9 cellular contexts compared by ENCODE assay signal in genomic region chr5:169636477-169637084, GRCh38. TPM values are rescaled to one million over a fixed set of nuclear protein-coding genes. Genes with fewer than 3 reads are reported as not detected.
A peak's percentile ranks its signal among the peaks of the same experiment; 100 is the strongest.
DNase-seq lines count a peak whose midpoint lies in the region; ATAC-seq and TF ChIP-seq lines count a peak whose summit lies in the region.
"Had no signal": no experiment of that assay in that cellular context is flagged by ENCODE, and none has a peak within 500 bp of the region (broad histone marks: within the 10 kb centered on the region; RNA-seq: fewer than 3 reads in every experiment).

No MANE protein-coding gene starts in this region.

- H3K4me3 ChIP-seq in ectodermal cell (ENCODE audit: insufficient read depth, low read depth, low read length) (peak overlapping the region; percentile 17), osteoblast (ENCODE audit: insufficient read depth, low read length) (peak overlapping the region; percentile 69)
- H3K4me3 ChIP-seq: SJSA1 had no signal

- H3K36me3 ChIP-seq in ES-I3 (ENCODE audit: insufficient read depth, low read length) (no peaks in the 10 kb centered on the region), ectodermal cell (ENCODE audit: control insufficient read depth, insufficient read depth, low read length) (no peaks in the 10 kb centered on the region), osteoblast (ENCODE audit: insufficient read depth, low read length) (no peaks in the 10 kb centered on the region)
- H3K36me3 ChIP-seq: SJSA1 had no signal

- no peaks in the 10 kb centered on the region for H3K79me2 ChIP-seq in osteoblast (ENCODE audit: insufficient read depth, low read length)

- peaks cover 3% of the 10 kb centered on the region; the same call in 1 of the 2 replicates for H3K4me1 ChIP-seq in ES-I3 (ENCODE audit: insufficient read depth, low read length)
- H3K4me1 ChIP-seq in ectodermal cell (ENCODE audit: control insufficient read depth, insufficient read depth, low read length): no peaks in the 10 kb centered on the region
- peaks cover 12% of the 10 kb centered on the region for H3K4me1 ChIP-seq in osteoblast (ENCODE audit: insufficient read depth, low read length)
- H3K4me1 ChIP-seq: SJSA1 had no signal

- H3K4me2 ChIP-seq in osteoblast (ENCODE audit: insufficient read depth, low read length): peak overlapping the region; percentile 77

- H3K27me3 ChIP-seq in ectodermal cell (ENCODE audit: control insufficient read depth, insufficient read depth, low read length, poor library complexity, severe bottlenecking): peaks cover 22% of the 10 kb centered on the region
- no peaks in the 10 kb centered on the region for H3K27me3 ChIP-seq in osteoblast (ENCODE audit: insufficient read depth, low read length)
- H3K27me3 ChIP-seq: SJSA1 had no signal

- ATAC-seq in GM21723 (IDR thresholded peaks at IDR 0.05; ENCODE audit: unreplicated experiment) (no peak), GM18909 (IDR thresholded peaks at IDR 0.05; ENCODE audit: poor library complexity, unreplicated experiment) (no peak)

- H2AFZ ChIP-seq in osteoblast (ENCODE audit: low read length): peak overlapping the region; percentile 78

- TF ChIP-seq CTCF in osteoblast (IDR thresholded peaks at IDR 0.05; ENCODE audit: extremely low read depth, low read depth, low read length) (no peak), GM20000 (IDR thresholded peaks at IDR 0.05; ENCODE audit: extremely low read depth, missing control alignments) (no peak)

- no peaks in the 10 kb centered on the region for H4K20me1 ChIP-seq in osteoblast (ENCODE audit: insufficient read depth, low read length)

- H3K27ac ChIP-seq in ectodermal cell (ENCODE audit: insufficient read depth, low read depth, low read length, poor library complexity, severe bottlenecking): no peak overlapping the region
- H3K27ac ChIP-seq in osteoblast (ENCODE audit: low read depth, low read length): no peak overlapping the region
- H3K27ac ChIP-seq: SJSA1 had no signal

- peak; percentile 84 to 87 for DNase-seq in Kasumi-1 (lab: John Stamatoyannopoulos, UW)
- no peak for DNase-seq in osteoblast (ENCODE audit: insufficient read length, low spot score, missing footprints)
- no peak for DNase-seq in NCI-H1105 treated with DMSO at 0.1 percent for 48 hours (lab: John Stamatoyannopoulos, UW)
- no peak for DNase-seq in GM20000 (ENCODE audit: low spot score)

- peak overlapping the region; percentile 60; the same call in 1 of the 2 replicates for H3K9ac ChIP-seq in ES-I3 (ENCODE audit: low read depth, low read length)

- H3K9me3 ChIP-seq in ES-I3 (ENCODE audit: control insufficient read depth, insufficient read depth, low read length) (no peaks in the 10 kb centered on the region), ectodermal cell (ENCODE audit: control insufficient read depth, low read length) (no peaks in the 10 kb centered on the region), osteoblast (ENCODE audit: low read depth, low read length) (peaks cover 4% of the 10 kb centered on the region)
- H3K9me3 ChIP-seq: SJSA1 had no signal

- 67% methylated on average over 23 of the region's 23 CpGs for WGBS in ectodermal cell, 2 experiments

RNA-seq across cellular contexts. Expression of gene DOCK2, which starts 0.5 kb away (rescaled TPM):
- 1.3 TPM for polyA plus RNA-seq in ectodermal cell (2013, experiment 1 of 4)
- polyA plus RNA-seq in ectodermal cell (2013, experiment 2 of 4): 0.46 TPM
- polyA plus RNA-seq in ectodermal cell (2013, experiment 3 of 4): 0.75 TPM
- polyA plus RNA-seq in ectodermal cell (2013, experiment 4 of 4): 0.24 TPM
- 2.7 and 6.2 TPM in 2 replicates for total RNA-seq in osteoblast

RNA-seq across cellular contexts. Expression of gene SPDL1, which starts 53.0 kb away (rescaled TPM):
- polyA plus RNA-seq in ectodermal cell (2013, experiment 1 of 4): 59.3 TPM
- polyA plus RNA-seq in ectodermal cell (2013, experiment 2 of 4): 54.6 TPM
- polyA plus RNA-seq in ectodermal cell (2013, experiment 3 of 4): 47.4 TPM
- 51.6 TPM for polyA plus RNA-seq in ectodermal cell (2013, experiment 4 of 4)
- 10.9 and 14.7 TPM in 2 replicates for total RNA-seq in osteoblast

Comparison
In these comparisons a context has a peak if more than half of its experiments do, and no peak if none do; other contexts are left out.
1. DNase-seq: peak in Kasumi-1 (2 of 2); none in osteoblast (single experiment), NCI-H1105 treated with DMSO at 0.1 percent for 48 hours (single experiment) and GM20000 (single experiment).